ENCODE assay signal across 1 cellular context in genomic region chr2:108917078-108917440, GRCh38.
TF ChIP-seq lines count a peak whose summit lies in the region.

No MANE protein-coding gene starts in this region.

TF ChIP-seq in HepG2, 621 proteins besides CTCF, POLR2A, EP300 and RAD21:
- 0 out of 2 replicates have a peak, but pooled peaks have one; percentile 4 for TF ChIP-seq ZNF687 (CRISPR knock-in tag; IDR thresholded peaks at IDR 0.05)
- TF ChIP-seq ZNF556 (CRISPR knock-in tag; IDR thresholded peaks at IDR 0.05; ENCODE audit: borderline replicate concordance): 0 out of 2 replicates have a peak, but pooled peaks have one; percentile 75
- no peak for TF ChIP-seq ATF7 (IDR thresholded peaks at IDR 0.05)
- 0 out of 2 replicates have a peak, but pooled peaks have one; percentile 38 for TF ChIP-seq ATF7 (CRISPR knock-in tag; IDR thresholded peaks at IDR 0.05)
- TF ChIP-seq ZNF839 (CRISPR knock-in tag; IDR thresholded peaks at IDR 0.05; ENCODE audit: borderline replicate concordance): no peak
- TF ChIP-seq, protein P1, sequence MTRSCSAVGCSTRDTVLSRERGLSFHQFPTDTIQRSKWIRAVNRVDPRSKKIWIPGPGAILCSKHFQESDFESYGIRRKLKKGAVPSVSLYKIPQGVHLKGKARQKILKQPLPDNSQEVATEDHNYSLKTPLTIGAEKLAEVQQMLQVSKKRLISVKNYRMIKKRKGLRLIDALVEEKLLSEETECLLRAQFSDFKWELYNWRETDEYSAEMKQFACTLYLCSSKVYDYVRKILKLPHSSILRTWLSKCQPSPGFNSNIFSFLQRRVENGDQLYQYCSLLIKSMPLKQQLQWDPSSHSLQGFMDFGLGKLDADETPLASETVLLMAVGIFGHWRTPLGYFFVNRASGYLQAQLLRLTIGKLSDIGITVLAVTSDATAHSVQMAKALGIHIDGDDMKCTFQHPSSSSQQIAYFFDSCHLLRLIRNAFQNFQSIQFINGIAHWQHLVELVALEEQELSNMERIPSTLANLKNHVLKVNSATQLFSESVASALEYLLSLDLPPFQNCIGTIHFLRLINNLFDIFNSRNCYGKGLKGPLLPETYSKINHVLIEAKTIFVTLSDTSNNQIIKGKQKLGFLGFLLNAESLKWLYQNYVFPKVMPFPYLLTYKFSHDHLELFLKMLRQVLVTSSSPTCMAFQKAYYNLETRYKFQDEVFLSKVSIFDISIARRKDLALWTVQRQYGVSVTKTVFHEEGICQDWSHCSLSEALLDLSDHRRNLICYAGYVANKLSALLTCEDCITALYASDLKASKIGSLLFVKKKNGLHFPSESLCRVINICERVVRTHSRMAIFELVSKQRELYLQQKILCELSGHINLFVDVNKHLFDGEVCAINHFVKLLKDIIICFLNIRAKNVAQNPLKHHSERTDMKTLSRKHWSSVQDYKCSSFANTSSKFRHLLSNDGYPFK (CRISPR knock-in tag; IDR thresholded peaks at IDR 0.05; ENCODE audit: borderline replicate concordance): 0 out of 2 replicates have a peak, but pooled peaks have one; percentile 13
- TF ChIP-seq TP53 (CRISPR knock-in tag; conservative IDR thresholded peaks at IDR 0.05): no peak
- no peak for TF ChIP-seq MXI1 (IDR thresholded peaks at IDR 0.05; ENCODE audit: borderline replicate concordance, low read depth, low read length)
- TF ChIP-seq ZNF274 (CRISPR knock-in tag; IDR thresholded peaks at IDR 0.05): 0 out of 2 replicates have a peak, but pooled peaks have one; percentile 38
- no peak for TF ChIP-seq ZNF746 (CRISPR knock-in tag; IDR thresholded peaks at IDR 0.05)
- TF ChIP-seq TFDP1 (CRISPR knock-in tag; IDR thresholded peaks at IDR 0.05; ENCODE audit: borderline replicate concordance): no peak
- 0 out of 2 replicates have a peak, but pooled peaks have one; percentile 12 for TF ChIP-seq SAP130 (CRISPR knock-in tag; IDR thresholded peaks at IDR 0.05; ENCODE audit: low read depth)
- TF ChIP-seq, protein P2, sequence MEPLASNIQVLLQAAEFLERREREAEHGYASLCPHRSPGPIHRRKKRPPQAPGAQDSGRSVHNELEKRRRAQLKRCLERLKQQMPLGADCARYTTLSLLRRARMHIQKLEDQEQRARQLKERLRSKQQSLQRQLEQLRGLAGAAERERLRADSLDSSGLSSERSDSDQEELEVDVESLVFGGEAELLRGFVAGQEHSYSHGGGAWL (CRISPR knock-in tag; IDR thresholded peaks at IDR 0.05): no peak
- no peak for TF ChIP-seq ZNF224 (CRISPR knock-in tag; IDR thresholded peaks at IDR 0.05)
- peak; percentile 22 for TF ChIP-seq XRCC5 (optimal IDR thresholded peaks at IDR 0.05; ENCODE audit: low read length)
- TF ChIP-seq SOX6 (IDR thresholded peaks at IDR 0.05): no peak
- TF ChIP-seq SOX6 (CRISPR knock-in tag; IDR thresholded peaks at IDR 0.05): peak; percentile 37; the same call in 1 of the 2 replicates
- no peak for TF ChIP-seq GLI4 (CRISPR knock-in tag; IDR thresholded peaks at IDR 0.05; ENCODE audit: borderline replicate concordance)
- 0 out of 2 replicates have a peak, but pooled peaks have one; percentile 48 for TF ChIP-seq ZNF800 (CRISPR knock-in tag; IDR thresholded peaks at IDR 0.05)
- TF ChIP-seq ZNF850 (CRISPR knock-in tag; conservative IDR thresholded peaks at IDR 0.05): no peak
- TF ChIP-seq SOX5 (CRISPR knock-in tag; IDR thresholded peaks at IDR 0.05; ENCODE audit: borderline replicate concordance): peak; percentile 72
- peak; percentile 40; the same call in 1 of the 2 replicates for TF ChIP-seq BHLHE40 (IDR thresholded peaks at IDR 0.05; ENCODE audit: low read length)
- TF ChIP-seq, protein P3, sequence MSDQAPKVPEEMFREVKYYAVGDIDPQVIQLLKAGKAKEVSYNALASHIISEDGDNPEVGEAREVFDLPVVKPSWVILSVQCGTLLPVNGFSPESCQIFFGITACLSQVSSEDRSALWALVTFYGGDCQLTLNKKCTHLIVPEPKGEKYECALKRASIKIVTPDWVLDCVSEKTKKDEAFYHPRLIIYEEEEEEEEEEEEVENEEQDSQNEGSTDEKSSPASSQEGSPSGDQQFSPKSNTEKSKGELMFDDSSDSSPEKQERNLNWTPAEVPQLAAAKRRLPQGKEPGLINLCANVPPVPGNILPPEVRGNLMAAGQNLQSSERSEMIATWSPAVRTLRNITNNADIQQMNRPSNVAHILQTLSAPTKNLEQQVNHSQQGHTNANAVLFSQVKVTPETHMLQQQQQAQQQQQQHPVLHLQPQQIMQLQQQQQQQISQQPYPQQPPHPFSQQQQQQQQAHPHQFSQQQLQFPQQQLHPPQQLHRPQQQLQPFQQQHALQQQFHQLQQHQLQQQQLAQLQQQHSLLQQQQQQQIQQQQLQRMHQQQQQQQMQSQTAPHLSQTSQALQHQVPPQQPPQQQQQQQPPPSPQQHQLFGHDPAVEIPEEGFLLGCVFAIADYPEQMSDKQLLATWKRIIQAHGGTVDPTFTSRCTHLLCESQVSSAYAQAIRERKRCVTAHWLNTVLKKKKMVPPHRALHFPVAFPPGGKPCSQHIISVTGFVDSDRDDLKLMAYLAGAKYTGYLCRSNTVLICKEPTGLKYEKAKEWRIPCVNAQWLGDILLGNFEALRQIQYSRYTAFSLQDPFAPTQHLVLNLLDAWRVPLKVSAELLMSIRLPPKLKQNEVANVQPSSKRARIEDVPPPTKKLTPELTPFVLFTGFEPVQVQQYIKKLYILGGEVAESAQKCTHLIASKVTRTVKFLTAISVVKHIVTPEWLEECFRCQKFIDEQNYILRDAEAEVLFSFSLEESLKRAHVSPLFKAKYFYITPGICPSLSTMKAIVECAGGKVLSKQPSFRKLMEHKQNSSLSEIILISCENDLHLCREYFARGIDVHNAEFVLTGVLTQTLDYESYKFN (CRISPR knock-in tag; conservative IDR thresholded peaks at IDR 0.05): peak; percentile 40; the same call in 1 of the 2 replicates
- peak; percentile 89; the same call in 1 of the 2 replicates for TF ChIP-seq ZSCAN25 (CRISPR knock-in tag; IDR thresholded peaks at IDR 0.05)
- no peak for TF ChIP-seq SOX13 (IDR thresholded peaks at IDR 0.05)
- TF ChIP-seq SOX13 (CRISPR knock-in tag; conservative IDR thresholded peaks at IDR 0.05 in 1 of 2, IDR thresholded peaks at IDR 0.05 in 1 of 2): peak in 1 of 2 experiments; percentile 53; a peak in 1 of 4 replicates
- 0 out of 2 replicates have a peak, but pooled peaks have one; percentile 54 for TF ChIP-seq HINFP (CRISPR knock-in tag; IDR thresholded peaks at IDR 0.05; ENCODE audit: low read depth)
- TF ChIP-seq, protein P4, sequence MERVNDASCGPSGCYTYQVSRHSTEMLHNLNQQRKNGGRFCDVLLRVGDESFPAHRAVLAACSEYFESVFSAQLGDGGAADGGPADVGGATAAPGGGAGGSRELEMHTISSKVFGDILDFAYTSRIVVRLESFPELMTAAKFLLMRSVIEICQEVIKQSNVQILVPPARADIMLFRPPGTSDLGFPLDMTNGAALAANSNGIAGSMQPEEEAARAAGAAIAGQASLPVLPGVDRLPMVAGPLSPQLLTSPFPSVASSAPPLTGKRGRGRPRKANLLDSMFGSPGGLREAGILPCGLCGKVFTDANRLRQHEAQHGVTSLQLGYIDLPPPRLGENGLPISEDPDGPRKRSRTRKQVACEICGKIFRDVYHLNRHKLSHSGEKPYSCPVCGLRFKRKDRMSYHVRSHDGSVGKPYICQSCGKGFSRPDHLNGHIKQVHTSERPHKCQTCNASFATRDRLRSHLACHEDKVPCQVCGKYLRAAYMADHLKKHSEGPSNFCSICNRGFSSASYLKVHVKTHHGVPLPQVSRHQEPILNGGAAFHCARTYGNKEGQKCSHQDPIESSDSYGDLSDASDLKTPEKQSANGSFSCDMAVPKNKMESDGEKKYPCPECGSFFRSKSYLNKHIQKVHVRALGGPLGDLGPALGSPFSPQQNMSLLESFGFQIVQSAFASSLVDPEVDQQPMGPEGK (CRISPR knock-in tag; IDR thresholded peaks at IDR 0.05): peak; percentile 38; the same call in 1 of the 2 replicates
- TF ChIP-seq NR1H2 (CRISPR knock-in tag; IDR thresholded peaks at IDR 0.05; ENCODE audit: borderline replicate concordance, low read depth): no peak
- no peak for TF ChIP-seq NFE2L1 (CRISPR knock-in tag; IDR thresholded peaks at IDR 0.05; ENCODE audit: borderline replicate concordance)
